ENCODE assay signal across 17 cellular contexts in the genomic region with DNA sequence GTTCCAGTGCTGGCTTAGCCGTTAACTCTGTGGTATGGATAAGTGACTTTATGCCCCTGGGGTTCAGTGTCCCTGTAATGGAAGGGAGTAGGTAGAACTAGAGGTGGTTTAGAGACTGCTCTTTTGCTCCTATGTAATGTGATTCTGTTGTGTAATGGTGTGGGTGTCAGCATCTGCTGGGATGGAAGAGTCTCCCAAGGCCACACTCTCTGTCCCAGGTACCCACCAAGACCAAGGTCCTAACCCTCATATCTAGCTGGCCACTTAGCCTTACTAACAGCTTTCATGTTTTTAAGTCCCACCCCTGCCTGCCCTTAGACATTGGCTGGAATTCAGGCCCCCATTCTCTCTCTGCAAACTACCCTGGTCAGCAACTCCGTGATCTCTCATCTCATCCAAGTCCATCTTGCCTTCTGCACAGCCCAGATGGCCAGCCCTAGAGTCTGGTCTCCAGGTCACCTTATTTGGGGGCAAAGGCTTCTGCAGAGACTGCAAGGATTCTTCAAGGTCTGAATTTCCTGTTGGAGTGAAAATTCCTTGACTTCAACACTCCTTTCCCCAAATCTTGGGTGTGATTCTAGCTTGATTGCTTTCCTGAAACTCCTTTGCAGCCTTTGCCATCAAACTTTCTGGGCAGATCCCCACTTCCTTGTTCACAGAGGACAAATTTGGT.
"Had no signal": no experiment of that assay in that cellular context is flagged by ENCODE, and none has a peak within 500 bp of the region (broad histone marks: within the 10 kb centered on the region; RNA-seq: fewer than 3 reads in every experiment).

No MANE protein-coding gene starts in this region.

- H3K4me3 ChIP-seq: colonic mucosa, gastrocnemius medialis, heart right ventricle, left lung, lower lobe of right lung, ovary, right atrium auricular region, sigmoid colon, skin epidermis had no signal

- H3K27me3 ChIP-seq: colonic mucosa, gastrocnemius medialis, heart right ventricle, left lung, ovary, right atrium auricular region, sigmoid colon had no signal

- H3K27ac Mint-ChIP-seq: memory B cell; mesothelial cell of epicardium; natural killer cell treated with Interleukin-12 subunit alpha and Interleukin-12 subunit beta and Interleukin-15 and Interleukin-18, amount 100 ng/mL, for 72 hours had no signal

- H3K36me3 ChIP-seq: colonic mucosa, gastrocnemius medialis, heart right ventricle, left lung, lower lobe of right lung, ovary, right atrium auricular region, sigmoid colon had no signal

- H3K9me3 Mint-ChIP-seq: memory B cell; mesothelial cell of epicardium; natural killer cell treated with Interleukin-12 subunit alpha and Interleukin-12 subunit beta and Interleukin-15 and Interleukin-18, amount 100 ng/mL, for 72 hours had no signal

- H3K4me1 ChIP-seq: colonic mucosa, gastrocnemius medialis, left lung, lower lobe of right lung, sigmoid colon had no signal

- H3K9me3 ChIP-seq: colonic mucosa, gastrocnemius medialis, heart right ventricle, left lung, lower lobe of right lung, ovary, right atrium auricular region, sigmoid colon had no signal

- H3K4me3 Mint-ChIP-seq: memory B cell; mesothelial cell of epicardium; natural killer cell treated with Interleukin-12 subunit alpha and Interleukin-12 subunit beta and Interleukin-15 and Interleukin-18, amount 100 ng/mL, for 72 hours had no signal

- H3K36me3 Mint-ChIP-seq: memory B cell; mesothelial cell of epicardium; natural killer cell treated with Interleukin-12 subunit alpha and Interleukin-12 subunit beta and Interleukin-15 and Interleukin-18, amount 100 ng/mL, for 72 hours had no signal

- ATAC-seq: gastrocnemius medialis; left lung; lower lobe of right lung; natural killer cell treated with Interleukin-12 subunit alpha and Interleukin-12 subunit beta and Interleukin-15 and Interleukin-18, amount 100 ng/mL, for 72 hours had no signal

- DNase-seq: colonic mucosa; effector CD4-positive, alpha-beta T cell; gastrocnemius medialis; hypothalamus; islet precursor cell; left lung; lower lobe of right lung; sigmoid colon; stimulated activated CD4-positive, alpha-beta T cell treated with anti-CD3 and anti-CD28 coated beads, Interleukin-2, amount 100 ng/mL, for 48 hours; stimulated activated naive CD4-positive, alpha-beta T cell treated with Interleukin-2 at 50 U/mL for 16 hours had no signal

- H3K27ac ChIP-seq: colonic mucosa, gastrocnemius medialis, left lung, lower lobe of right lung, ovary, right atrium auricular region, sigmoid colon, skin epidermis had no signal
